1 cellular context compared by ENCODE assay signal in the genomic region with DNA sequence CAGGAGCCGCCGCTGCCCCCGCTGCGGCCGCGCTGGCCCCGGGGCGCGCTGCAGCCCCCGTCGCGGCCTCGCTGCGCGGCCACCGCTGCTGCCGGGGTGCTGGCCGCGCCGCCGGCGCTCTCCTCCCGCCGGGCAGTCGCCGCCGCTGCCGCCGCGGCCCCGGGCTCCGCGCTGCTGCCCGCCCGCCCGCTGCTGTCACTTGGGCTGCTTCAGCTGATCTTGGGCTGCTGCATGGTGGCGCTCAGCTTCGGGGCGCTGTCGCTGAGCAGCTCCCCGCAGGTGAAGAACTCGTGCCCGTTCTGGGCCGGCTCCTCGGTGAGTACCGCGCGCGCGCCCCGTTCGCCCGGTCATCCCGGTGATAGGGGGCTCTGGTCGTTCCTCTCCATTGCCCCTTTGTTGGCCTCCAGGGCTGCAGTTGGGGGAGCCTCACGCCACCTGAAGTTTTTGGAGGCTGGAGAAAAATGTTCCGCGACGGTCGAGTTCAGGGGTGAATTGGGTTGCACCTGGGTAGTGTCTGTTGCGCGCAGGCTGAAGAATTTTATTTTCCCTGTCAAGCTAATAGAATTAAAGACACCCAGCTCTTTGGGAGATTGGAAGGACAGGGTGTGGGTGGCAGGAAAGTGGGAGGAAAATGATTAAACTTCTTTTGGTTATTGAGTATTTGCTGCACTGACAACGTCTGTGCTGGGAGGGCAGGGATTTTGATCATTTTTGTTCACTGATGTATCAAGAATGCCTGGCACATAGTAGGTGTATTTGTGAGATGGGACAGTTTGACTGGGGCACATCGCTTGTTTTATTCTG.
TF ChIP-seq lines count a peak whose summit lies in the region.

No MANE protein-coding gene starts in this region.

TF ChIP-seq in WTC11, 78 proteins besides CTCF, POLR2A, EP300 and RAD21 (continued from another document):
- TF ChIP-seq CREB1 (CRISPR knock-in tag; IDR thresholded peaks at IDR 0.05) (no peak), GRHL2 (CRISPR knock-in tag; IDR thresholded peaks at IDR 0.05; ENCODE audit: insufficient replicate concordance, severe bottlenecking) (no peak), PRRX2 (CRISPR knock-in tag; IDR thresholded peaks at IDR 0.05) (no peak), HMGA2 (CRISPR knock-in tag; IDR thresholded peaks at IDR 0.05) (no peak), NFYB (CRISPR knock-in tag; conservative IDR thresholded peaks at IDR 0.05; ENCODE audit: low read depth) (no peak), TP53 (CRISPR knock-in tag; IDR thresholded peaks at IDR 0.05) (no peak), ZNF423 (CRISPR knock-in tag; IDR thresholded peaks at IDR 0.05) (no peak), NR2C2 (CRISPR knock-in tag; IDR thresholded peaks at IDR 0.05) (no peak), MXD4 (CRISPR knock-in tag; IDR thresholded peaks at IDR 0.05; ENCODE audit: borderline replicate concordance) (no peak), MYBL2 (CRISPR knock-in tag; IDR thresholded peaks at IDR 0.05) (no peak)
- TF ChIP-seq, protein P1, sequence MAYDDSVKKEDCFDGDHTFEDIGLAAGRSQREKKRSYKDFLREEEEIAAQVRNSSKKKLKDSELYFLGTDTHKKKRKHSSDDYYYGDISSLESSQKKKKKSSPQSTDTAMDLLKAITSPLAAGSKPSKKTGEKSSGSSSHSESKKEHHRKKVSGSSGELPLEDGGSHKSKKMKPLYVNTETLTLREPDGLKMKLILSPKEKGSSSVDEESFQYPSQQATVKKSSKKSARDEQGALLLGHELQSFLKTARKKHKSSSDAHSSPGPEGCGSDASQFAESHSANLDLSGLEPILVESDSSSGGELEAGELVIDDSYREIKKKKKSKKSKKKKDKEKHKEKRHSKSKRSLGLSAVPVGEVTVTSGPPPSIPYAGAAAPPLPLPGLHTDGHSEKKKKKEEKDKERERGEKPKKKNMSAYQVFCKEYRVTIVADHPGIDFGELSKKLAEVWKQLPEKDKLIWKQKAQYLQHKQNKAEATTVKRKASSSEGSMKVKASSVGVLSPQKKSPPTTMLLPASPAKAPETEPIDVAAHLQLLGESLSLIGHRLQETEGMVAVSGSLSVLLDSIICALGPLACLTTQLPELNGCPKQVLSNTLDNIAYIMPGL (CRISPR knock-in tag; IDR thresholded peaks at IDR 0.05) = no peak
- TF ChIP-seq, protein P2, sequence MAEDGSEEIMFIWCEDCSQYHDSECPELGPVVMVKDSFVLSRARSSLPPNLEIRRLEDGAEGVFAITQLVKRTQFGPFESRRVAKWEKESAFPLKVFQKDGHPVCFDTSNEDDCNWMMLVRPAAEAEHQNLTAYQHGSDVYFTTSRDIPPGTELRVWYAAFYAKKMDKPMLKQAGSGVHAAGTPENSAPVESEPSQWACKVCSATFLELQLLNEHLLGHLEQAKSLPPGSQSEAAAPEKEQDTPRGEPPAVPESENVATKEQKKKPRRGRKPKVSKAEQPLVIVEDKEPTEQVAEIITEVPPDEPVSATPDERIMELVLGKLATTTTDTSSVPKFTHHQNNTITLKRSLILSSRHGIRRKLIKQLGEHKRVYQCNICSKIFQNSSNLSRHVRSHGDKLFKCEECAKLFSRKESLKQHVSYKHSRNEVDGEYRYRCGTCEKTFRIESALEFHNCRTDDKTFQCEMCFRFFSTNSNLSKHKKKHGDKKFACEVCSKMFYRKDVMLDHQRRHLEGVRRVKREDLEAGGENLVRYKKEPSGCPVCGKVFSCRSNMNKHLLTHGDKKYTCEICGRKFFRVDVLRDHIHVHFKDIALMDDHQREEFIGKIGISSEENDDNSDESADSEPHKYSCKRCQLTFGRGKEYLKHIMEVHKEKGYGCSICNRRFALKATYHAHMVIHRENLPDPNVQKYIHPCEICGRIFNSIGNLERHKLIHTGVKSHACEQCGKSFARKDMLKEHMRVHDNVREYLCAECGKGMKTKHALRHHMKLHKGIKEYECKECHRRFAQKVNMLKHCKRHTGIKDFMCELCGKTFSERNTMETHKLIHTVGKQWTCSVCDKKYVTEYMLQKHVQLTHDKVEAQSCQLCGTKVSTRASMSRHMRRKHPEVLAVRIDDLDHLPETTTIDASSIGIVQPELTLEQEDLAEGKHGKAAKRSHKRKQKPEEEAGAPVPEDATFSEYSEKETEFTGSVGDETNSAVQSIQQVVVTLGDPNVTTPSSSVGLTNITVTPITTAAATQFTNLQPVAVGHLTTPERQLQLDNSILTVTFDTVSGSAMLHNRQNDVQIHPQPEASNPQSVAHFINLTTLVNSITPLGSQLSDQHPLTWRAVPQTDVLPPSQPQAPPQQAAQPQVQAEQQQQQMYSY (CRISPR knock-in tag; IDR thresholded peaks at IDR 0.05) = no peak
TF ChIP-seq in WTC11: peak in this region for 0.
